Comparison of ENCODE assay signal across 8 cellular contexts in the genomic region with DNA sequence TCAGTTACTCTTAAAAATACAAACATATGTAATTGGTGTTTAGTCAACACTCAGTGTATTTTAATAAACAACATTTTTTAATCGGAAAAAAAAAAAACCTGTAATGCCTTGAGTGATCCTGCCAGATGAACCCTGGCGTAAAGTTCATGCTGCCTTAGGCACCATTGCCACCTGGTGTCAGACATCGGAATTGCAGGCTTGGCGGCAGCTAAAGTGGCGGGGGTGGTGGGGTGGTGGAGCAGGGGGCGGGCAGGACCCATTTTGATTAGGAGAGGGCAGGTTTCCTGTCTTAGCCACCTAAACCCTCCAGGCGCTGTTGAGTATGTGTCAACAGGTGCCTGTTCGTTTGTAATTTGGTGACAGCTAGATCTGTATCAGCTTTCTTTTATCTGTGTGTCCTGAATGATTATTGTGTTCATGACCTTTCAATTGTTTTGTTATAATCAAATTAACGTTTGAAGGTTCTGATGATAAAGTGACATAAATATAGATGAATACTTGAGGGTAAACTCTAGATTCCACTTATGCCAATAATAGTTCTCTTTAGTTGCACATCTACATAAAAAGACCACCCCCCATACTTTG.
DNase-seq lines count a peak whose midpoint lies in the region; ATAC-seq and TF ChIP-seq lines count a peak whose summit lies in the region.
"Had no signal": no experiment of that assay in that cellular context is flagged by ENCODE, and none has a peak within 500 bp of the region (broad histone marks: within the 10 kb centered on the region; RNA-seq: fewer than 3 reads in every experiment).

No MANE protein-coding gene starts in this region.

- no peak overlapping the region for H3K27ac ChIP-seq in foreskin keratinocyte

- no peaks in the 10 kb centered on the region for H3K4me1 ChIP-seq in foreskin keratinocyte

- peak; percentile 45 for ATAC-seq in activated CD8-positive, alpha-beta memory T cell treated with anti-CD3 and anti-CD28 coated beads, Interleukin-2, amount 10 ng/mL, durations not matched to agents 7 days and 5 days
- ATAC-seq in foreskin keratinocyte (peak; percentile 65), HG03039 (IDR thresholded peaks at IDR 0.05; ENCODE audit: unreplicated experiment) (no peak)

- CTCF ChIA-PET in GM10248 (lab: Yijun Ruan, JAX): interaction anchor here (1.3 to 7.9 kb wide), 4 partner anchors 17 to 952 kb away, joined by 3 to 40 read pairs (median 4); no protein-coding TSS in a partner anchor
- CTCF ChIA-PET in activated CD8-positive, alpha-beta memory T cell treated with anti-CD3 and anti-CD28 coated beads, Interleukin-2, amount 10 ng/mL, durations not matched to agents 7 days and 5 days (lab: Charles Lee): interaction anchor here (0.7 to 2.8 kb wide), 4 partner anchors 10 to 951 kb away, joined by 3 to 13 read pairs (median 4); no protein-coding TSS in a partner anchor

- DNase-seq in GM10248 (ENCODE audit: extremely low spot score) (peak; percentile 40), LoVo (ENCODE audit: low spot score) (peak; percentile 24), foreskin keratinocyte (peak in 1 of 2 donors; percentile 3), SIG-M5 treated with dmso at 0.1 percent for 504 hours (lab: John Stamatoyannopoulos, UW; ENCODE audit: unreplicated experiment) (no peak)
- peak; percentile 45 for DNase-seq in activated CD8-positive, alpha-beta memory T cell treated with anti-CD3 and anti-CD28 coated beads, Interleukin-2, amount 10 ng/mL, durations not matched to agents 7 days and 5 days
- peak; percentile 4 to 17 for DNase-seq in stimulated activated CD4-positive, alpha-beta T cell treated with anti-CD3 and anti-CD28 coated beads, Interleukin-1b, Interleukin-23, amount 100 ng/mL, for 4 hours (ENCODE audit: low read depth in 2 of 2)

- POLR2A ChIA-PET in GM10248 (lab: Yijun Ruan, JAX): no interaction called here

- H3K4me1 Mint-ChIP-seq in activated CD8-positive, alpha-beta memory T cell treated with anti-CD3 and anti-CD28 coated beads, Interleukin-2, amount 10 ng/mL, durations not matched to agents 7 days and 5 days: no peaks in the 10 kb centered on the region

- no peaks in the 10 kb centered on the region for H3K9me3 Mint-ChIP-seq in activated CD8-positive, alpha-beta memory T cell treated with anti-CD3 and anti-CD28 coated beads, Interleukin-2, amount 10 ng/mL, durations not matched to agents 7 days and 5 days (ENCODE audit: low read depth)

- TF ChIP-seq CTCF in GM10248 (IDR thresholded peaks at IDR 0.05; ENCODE audit: control extremely low read depth, extremely low read depth, low read depth, missing control alignments) (peak; percentile 76), foreskin keratinocyte (conservative IDR thresholded peaks at IDR 0.05) (peak; percentile 68)

- H3K4me3 Mint-ChIP-seq in activated CD8-positive, alpha-beta memory T cell treated with anti-CD3 and anti-CD28 coated beads, Interleukin-2, amount 10 ng/mL, durations not matched to agents 7 days and 5 days: no peak overlapping the region
- H3K4me3 Mint-ChIP-seq: stimulated activated naive CD8-positive, alpha-beta T cell treated with anti-CD3 and anti-CD28 coated beads, Interleukin-15, Interleukin-2, amounts not matched to agents 100 ng/mL and 50 ng/mL, for 24 hours had no signal

- no peaks in the 10 kb centered on the region for H3K36me3 Mint-ChIP-seq in activated CD8-positive, alpha-beta memory T cell treated with anti-CD3 and anti-CD28 coated beads, Interleukin-2, amount 10 ng/mL, durations not matched to agents 7 days and 5 days

- no peaks in the 10 kb centered on the region for H3K27me3 ChIP-seq in foreskin keratinocyte

- H3K27me3 Mint-ChIP-seq in activated CD8-positive, alpha-beta memory T cell treated with anti-CD3 and anti-CD28 coated beads, Interleukin-2, amount 10 ng/mL, durations not matched to agents 7 days and 5 days: no peaks in the 10 kb centered on the region
- H3K27me3 Mint-ChIP-seq: stimulated activated naive CD8-positive, alpha-beta T cell treated with anti-CD3 and anti-CD28 coated beads, Interleukin-15, Interleukin-2, amounts not matched to agents 100 ng/mL and 50 ng/mL, for 24 hours had no signal

- no peak overlapping the region for H3K27ac Mint-ChIP-seq in activated CD8-positive, alpha-beta memory T cell treated with anti-CD3 and anti-CD28 coated beads, Interleukin-2, amount 10 ng/mL, durations not matched to agents 7 days and 5 days
- H3K27ac Mint-ChIP-seq: stimulated activated naive CD8-positive, alpha-beta T cell treated with anti-CD3 and anti-CD28 coated beads, Interleukin-15, Interleukin-2, amounts not matched to agents 100 ng/mL and 50 ng/mL, for 24 hours had no signal
